In the genomic region with DNA sequence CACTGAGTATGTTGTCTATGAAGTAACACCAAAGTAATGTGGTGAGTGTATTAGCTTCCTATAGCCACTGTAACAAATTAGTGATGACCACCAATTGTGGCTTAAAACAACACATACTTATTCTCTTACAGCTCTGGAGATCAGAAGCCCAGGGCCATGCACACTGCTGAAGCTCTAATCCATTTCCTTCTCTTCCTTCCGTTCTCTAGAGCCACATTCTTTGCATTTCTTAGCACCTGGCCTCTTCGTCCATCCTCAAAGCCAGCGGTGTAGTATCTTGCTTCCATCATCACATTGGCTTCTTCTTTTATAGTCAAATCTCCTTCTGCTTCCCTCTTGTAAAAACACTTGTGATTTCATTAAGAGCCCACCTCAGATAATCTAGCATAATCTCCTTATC, we compare ENCODE assay signal across 1 cellular context.
TF ChIP-seq lines count a peak whose summit lies in the region.

No MANE protein-coding gene starts in this region.

TF ChIP-seq in GM23338, 12 proteins besides CTCF, POLR2A, EP300 and RAD21 (continued from another document):
- TF ChIP-seq, protein P1, sequence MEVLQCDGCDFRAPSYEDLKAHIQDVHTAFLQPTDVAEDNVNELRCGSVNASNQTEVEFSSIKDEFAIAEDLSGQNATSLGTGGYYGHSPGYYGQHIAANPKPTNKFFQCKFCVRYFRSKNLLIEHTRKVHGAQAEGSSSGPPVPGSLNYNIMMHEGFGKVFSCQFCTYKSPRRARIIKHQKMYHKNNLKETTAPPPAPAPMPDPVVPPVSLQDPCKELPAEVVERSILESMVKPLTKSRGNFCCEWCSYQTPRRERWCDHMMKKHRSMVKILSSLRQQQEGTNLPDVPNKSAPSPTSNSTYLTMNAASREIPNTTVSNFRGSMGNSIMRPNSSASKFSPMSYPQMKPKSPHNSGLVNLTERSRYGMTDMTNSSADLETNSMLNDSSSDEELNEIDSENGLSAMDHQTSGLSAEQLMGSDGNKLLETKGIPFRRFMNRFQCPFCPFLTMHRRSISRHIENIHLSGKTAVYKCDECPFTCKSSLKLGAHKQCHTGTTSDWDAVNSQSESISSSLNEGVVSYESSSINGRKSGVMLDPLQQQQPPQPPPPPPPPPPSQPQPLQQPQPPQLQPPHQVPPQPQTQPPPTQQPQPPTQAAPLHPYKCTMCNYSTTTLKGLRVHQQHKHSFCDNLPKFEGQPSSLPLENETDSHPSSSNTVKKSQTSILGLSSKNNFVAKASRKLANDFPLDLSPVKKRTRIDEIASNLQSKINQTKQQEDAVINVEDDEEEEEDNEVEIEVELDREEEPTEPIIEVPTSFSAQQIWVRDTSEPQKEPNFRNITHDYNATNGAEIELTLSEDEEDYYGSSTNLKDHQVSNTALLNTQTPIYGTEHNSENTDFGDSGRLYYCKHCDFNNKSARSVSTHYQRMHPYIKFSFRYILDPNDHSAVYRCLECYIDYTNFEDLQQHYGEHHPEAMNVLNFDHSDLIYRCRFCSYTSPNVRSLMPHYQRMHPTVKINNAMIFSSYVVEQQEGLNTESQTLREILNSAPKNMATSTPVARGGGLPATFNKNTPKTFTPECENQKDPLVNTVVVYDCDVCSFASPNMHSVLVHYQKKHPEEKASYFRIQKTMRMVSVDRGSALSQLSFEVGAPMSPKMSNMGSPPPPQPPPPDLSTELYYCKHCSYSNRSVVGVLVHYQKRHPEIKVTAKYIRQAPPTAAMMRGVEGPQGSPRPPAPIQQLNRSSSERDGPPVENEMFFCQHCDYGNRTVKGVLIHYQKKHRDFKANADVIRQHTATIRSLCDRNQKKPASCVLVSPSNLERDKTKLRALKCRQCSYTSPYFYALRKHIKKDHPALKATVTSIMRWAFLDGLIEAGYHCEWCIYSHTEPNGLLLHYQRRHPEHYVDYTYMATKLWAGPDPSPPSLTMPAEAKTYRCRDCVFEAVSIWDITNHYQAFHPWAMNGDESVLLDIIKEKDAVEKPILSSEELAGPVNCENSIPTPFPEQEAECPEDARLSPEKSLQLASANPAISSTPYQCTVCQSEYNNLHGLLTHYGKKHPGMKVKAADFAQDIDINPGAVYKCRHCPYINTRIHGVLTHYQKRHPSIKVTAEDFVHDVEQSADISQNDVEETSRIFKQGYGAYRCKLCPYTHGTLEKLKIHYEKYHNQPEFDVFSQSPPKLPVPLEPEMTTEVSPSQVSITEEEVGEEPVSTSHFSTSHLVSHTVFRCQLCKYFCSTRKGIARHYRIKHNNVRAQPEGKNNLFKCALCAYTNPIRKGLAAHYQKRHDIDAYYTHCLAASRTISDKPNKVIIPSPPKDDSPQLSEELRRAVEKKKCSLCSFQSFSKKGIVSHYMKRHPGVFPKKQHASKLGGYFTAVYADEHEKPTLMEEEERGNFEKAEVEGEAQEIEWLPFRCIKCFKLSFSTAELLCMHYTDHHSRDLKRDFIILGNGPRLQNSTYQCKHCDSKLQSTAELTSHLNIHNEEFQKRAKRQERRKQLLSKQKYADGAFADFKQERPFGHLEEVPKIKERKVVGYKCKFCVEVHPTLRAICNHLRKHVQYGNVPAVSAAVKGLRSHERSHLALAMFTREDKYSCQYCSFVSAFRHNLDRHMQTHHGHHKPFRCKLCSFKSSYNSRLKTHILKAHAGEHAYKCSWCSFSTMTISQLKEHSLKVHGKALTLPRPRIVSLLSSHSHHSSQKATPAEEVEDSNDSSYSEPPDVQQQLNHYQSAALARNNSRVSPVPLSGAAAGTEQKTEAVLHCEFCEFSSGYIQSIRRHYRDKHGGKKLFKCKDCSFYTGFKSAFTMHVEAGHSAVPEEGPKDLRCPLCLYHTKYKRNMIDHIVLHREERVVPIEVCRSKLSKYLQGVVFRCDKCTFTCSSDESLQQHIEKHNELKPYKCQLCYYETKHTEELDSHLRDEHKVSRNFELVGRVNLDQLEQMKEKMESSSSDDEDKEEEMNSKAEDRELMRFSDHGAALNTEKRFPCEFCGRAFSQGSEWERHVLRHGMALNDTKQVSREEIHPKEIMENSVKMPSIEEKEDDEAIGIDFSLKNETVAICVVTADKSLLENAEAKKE (CRISPR knock-in tag; IDR thresholded peaks at IDR 0.05): peak; percentile 66
TF ChIP-seq in GM23338: peak in this region for 1.
